ENCODE assay signal across 9 cellular contexts in genomic region chr5:170306381-170306790, GRCh38. TPM values are rescaled to one million over a fixed set of nuclear protein-coding genes. Genes with fewer than 3 reads are reported as not detected.
DNase-seq lines count a peak whose midpoint lies in the region; ATAC-seq and TF ChIP-seq lines count a peak whose summit lies in the region.
"Had no signal": no experiment of that assay in that cellular context is flagged by ENCODE, and none has a peak within 500 bp of the region (broad histone marks: within the 10 kb centered on the region; RNA-seq: fewer than 3 reads in every experiment).

No MANE protein-coding gene starts in this region.

- H3F3A ChIP-seq in PC-3 (ENCODE audit: low read length, unreplicated experiment): no peaks in the 10 kb centered on the region

- H3K4me3 ChIP-seq in fibroblast of villous mesenchyme (ENCODE audit: low read depth, low read length) (no peak overlapping the region), PC-3 (ENCODE audit: low read length) (no peak overlapping the region)

- no peaks in the 10 kb centered on the region for H3K9me2 ChIP-seq in PC-3 (replicated peaks; ENCODE audit: low read length)

- BruUV-seq in PC-3 (replicated peaks; lab: Mats Ljungman, UMichigan): no TSS peak

- no peak overlapping the region for H3K4me2 ChIP-seq in PC-3 (ENCODE audit: low read length)

- H3K4me1 ChIP-seq in PC-3 (ENCODE audit: insufficient read depth, low read length): no peaks in the 10 kb centered on the region

- CTCF ChIA-PET in PC-3 (lab: Charles Lee): no interaction called here

- ATAC-seq in GM21447 (IDR thresholded peaks at IDR 0.05; ENCODE audit: unreplicated experiment) (peak; percentile 55), HG03025 (IDR thresholded peaks at IDR 0.05; ENCODE audit: low FRiP score, unreplicated experiment) (no peak), PC-3 (no peak)

- H2AFZ ChIP-seq in PC-3 (ENCODE audit: low read length): no peak overlapping the region

- H3K9ac ChIP-seq in PC-3 (ENCODE audit: low read length): no peak overlapping the region

- no peaks in the 10 kb centered on the region for H3K9me3 ChIP-seq in PC-3 (ENCODE audit: low read length)

- TF ChIP-seq CTCF in fibroblast of villous mesenchyme (IDR thresholded peaks at IDR 0.05; ENCODE audit: insufficient read depth, low read depth, low read length) (no peak), PC-3 (conservative IDR thresholded peaks at IDR 0.05; ENCODE audit: low read depth, low read length) (no peak)

- H3K79me2 ChIP-seq in PC-3 (ENCODE audit: low read length): no peaks in the 10 kb centered on the region

- H3K27me3 ChIP-seq in PC-3 (ENCODE audit: low read length): peaks cover 11% of the 10 kb centered on the region

- no peaks in the 10 kb centered on the region for H3K36me3 ChIP-seq in PC-3 (ENCODE audit: low read depth, low read length)

- intact Hi-C loops in PC-3 (cut with micrococcal nuclease): no loop called here

- DNase-seq in Daoy (ENCODE audit: low read depth) (peak; percentile 82), MV-4-11 (lab: John Stamatoyannopoulos, UW) (peak; percentile 47), fibroblast of villous mesenchyme (ENCODE audit: low read depth) (peak; percentile 10), NCI-H446 treated with DMSO at 0.1 percent for 48 hours (lab: John Stamatoyannopoulos, UW) (no peak), PC-3 (no peak), SHP77 (lab: John Stamatoyannopoulos, UW) (no peak)

- H4K20me1 ChIP-seq in PC-3 (ENCODE audit: low read length): no peaks in the 10 kb centered on the region

- POLR2A ChIA-PET in PC-3 (lab: Charles Lee; ENCODE audit: unreplicated experiment): no interaction called here

- H3K27ac ChIP-seq in PC-3 (ENCODE audit: low read length): no peak overlapping the region

RNA-seq across cellular contexts. Expression of gene LCP2, which starts 8.8 kb away (rescaled TPM):
- total RNA-seq in Daoy (2014; rRNA removed; shearing (Covaris generic)): not detected in 2 replicates
- total RNA-seq in fibroblast of villous mesenchyme (not detected in 2 replicates), PC-3 (2014; rRNA removed) (not detected in 2 replicates)
- total RNA-seq: epithelial cell of proximal tubule had no signal

Comparison
In these comparisons a context has a peak if more than half of its experiments do, and no peak if none do; other contexts are left out.
1. DNase-seq: peak in Daoy (single experiment), MV-4-11 (single experiment) and fibroblast of villous mesenchyme (single experiment); none in NCI-H446 treated with DMSO at 0.1 percent for 48 hours (single experiment), PC-3 (single experiment) and SHP77 (0 of 2).